1 cellular context compared by ENCODE assay signal in the genomic region with DNA sequence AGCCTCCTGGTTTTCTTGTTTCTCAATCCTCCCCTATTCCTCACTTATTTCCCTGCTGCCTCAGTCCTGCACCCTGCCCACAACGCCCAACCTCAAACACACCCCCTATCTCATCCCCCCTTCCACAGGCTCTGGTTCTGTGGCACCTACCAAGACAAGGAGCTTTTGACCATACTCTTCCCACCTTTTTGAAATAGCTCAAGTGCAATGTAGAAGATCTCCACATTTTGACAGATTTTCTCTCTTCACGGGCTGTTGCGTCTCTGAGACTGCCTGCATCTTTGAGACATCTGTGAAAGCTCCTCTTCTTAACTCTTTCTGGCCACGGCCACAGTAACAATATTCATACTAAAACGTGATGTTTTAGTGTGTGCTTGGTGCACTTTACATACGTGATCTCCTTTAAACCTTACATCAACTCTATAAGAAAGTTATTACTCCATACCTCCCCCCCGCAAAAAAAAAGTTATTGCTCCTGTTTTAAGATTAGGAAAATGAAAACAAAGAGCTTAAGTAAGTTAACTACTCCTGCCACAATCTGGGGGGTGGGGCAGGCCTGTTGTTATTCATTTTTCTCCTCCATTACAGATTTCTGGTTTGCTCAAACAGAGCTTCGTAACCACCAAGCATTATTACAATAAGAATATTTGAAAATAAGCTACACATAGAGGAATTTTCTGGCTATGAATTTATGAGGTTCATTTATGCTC.
TF ChIP-seq lines count a peak whose summit lies in the region.

No MANE protein-coding gene starts in this region.

TF ChIP-seq in K562, 482 proteins besides CTCF, POLR2A, EP300 and RAD21 (continued from another document and continues in another):
- TF ChIP-seq, protein P1, sequence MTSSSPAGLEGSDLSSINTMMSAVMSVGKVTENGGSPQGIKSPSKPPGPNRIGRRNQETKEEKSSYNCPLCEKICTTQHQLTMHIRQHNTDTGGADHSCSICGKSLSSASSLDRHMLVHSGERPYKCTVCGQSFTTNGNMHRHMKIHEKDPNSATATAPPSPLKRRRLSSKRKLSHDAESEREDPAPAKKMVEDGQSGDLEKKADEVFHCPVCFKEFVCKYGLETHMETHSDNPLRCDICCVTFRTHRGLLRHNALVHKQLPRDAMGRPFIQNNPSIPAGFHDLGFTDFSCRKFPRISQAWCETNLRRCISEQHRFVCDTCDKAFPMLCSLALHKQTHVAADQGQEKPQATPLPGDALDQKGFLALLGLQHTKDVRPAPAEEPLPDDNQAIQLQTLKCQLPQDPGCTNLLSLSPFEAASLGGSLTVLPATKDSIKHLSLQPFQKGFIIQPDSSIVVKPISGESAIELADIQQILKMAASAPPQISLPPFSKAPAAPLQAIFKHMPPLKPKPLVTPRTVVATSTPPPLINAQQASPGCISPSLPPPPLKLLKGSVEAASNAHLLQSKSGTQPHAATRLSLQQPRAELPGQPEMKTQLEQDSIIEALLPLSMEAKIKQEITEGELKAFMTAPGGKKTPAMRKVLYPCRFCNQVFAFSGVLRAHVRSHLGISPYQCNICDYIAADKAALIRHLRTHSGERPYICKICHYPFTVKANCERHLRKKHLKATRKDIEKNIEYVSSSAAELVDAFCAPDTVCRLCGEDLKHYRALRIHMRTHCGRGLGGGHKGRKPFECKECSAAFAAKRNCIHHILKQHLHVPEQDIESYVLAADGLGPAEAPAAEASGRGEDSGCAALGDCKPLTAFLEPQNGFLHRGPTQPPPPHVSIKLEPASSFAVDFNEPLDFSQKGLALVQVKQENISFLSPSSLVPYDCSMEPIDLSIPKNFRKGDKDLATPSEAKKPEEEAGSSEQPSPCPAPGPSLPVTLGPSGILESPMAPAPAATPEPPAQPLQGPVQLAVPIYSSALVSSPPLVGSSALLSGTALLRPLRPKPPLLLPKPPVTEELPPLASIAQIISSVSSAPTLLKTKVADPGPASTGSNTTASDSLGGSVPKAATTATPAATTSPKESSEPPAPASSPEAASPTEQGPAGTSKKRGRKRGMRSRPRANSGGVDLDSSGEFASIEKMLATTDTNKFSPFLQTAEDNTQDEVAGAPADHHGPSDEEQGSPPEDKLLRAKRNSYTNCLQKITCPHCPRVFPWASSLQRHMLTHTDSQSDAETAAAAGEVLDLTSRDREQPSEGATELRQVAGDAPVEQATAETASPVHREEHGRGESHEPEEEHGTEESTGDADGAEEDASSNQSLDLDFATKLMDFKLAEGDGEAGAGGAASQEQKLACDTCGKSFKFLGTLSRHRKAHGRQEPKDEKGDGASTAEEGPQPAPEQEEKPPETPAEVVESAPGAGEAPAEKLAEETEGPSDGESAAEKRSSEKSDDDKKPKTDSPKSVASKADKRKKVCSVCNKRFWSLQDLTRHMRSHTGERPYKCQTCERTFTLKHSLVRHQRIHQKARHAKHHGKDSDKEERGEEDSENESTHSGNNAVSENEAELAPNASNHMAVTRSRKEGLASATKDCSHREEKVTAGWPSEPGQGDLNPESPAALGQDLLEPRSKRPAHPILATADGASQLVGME (CRISPR knock-in tag; IDR thresholded peaks at IDR 0.05) = no peak
- TF ChIP-seq SP2 (IDR thresholded peaks at IDR 0.05; ENCODE audit: extremely low read depth, low read depth, low read length, poor library complexity, severe bottlenecking) (no peak), RFX1 (IDR thresholded peaks at IDR 0.05) (no peak), XRCC5 (IDR thresholded peaks at IDR 0.05; ENCODE audit: low read depth, low read length) (no peak), HNRNPLL (IDR thresholded peaks at IDR 0.05; ENCODE audit: low read depth, low read length, poor library complexity, severe bottlenecking) (no peak), RNF2 (IDR thresholded peaks at IDR 0.05) (no peak), POLR3A (IDR thresholded peaks at IDR 0.05; ENCODE audit: borderline replicate concordance, extremely low read depth, insufficient read depth, insufficient read length) (no peak), ZNF764 (CRISPR knock-in tag; IDR thresholded peaks at IDR 0.05; ENCODE audit: low read depth) (no peak), ZNF175 (CRISPR knock-in tag; IDR thresholded peaks at IDR 0.05; ENCODE audit: low read depth) (no peak), NCOA4 (IDR thresholded peaks at IDR 0.05; ENCODE audit: partially characterized antibody) (no peak)
- TF ChIP-seq, protein P2, sequence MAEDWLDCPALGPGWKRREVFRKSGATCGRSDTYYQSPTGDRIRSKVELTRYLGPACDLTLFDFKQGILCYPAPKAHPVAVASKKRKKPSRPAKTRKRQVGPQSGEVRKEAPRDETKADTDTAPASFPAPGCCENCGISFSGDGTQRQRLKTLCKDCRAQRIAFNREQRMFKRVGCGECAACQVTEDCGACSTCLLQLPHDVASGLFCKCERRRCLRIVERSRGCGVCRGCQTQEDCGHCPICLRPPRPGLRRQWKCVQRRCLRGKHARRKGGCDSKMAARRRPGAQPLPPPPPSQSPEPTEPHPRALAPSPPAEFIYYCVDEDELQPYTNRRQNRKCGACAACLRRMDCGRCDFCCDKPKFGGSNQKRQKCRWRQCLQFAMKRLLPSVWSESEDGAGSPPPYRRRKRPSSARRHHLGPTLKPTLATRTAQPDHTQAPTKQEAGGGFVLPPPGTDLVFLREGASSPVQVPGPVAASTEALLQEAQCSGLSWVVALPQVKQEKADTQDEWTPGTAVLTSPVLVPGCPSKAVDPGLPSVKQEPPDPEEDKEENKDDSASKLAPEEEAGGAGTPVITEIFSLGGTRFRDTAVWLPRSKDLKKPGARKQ (CRISPR knock-in tag; IDR thresholded peaks at IDR 0.05) = no peak
- TF ChIP-seq, protein P3, sequence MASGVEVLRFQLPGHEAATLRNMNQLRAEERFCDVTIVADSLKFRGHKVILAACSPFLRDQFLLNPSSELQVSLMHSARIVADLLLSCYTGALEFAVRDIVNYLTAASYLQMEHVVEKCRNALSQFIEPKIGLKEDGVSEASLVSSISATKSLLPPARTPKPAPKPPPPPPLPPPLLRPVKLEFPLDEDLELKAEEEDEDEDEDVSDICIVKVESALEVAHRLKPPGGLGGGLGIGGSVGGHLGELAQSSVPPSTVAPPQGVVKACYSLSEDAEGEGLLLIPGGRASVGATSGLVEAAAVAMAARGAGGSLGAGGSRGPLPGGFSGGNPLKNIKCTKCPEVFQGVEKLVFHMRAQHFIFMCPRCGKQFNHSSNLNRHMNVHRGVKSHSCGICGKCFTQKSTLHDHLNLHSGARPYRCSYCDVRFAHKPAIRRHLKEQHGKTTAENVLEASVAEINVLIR (CRISPR knock-in tag; IDR thresholded peaks at IDR 0.05) = no peak
- TF ChIP-seq, protein P4, sequence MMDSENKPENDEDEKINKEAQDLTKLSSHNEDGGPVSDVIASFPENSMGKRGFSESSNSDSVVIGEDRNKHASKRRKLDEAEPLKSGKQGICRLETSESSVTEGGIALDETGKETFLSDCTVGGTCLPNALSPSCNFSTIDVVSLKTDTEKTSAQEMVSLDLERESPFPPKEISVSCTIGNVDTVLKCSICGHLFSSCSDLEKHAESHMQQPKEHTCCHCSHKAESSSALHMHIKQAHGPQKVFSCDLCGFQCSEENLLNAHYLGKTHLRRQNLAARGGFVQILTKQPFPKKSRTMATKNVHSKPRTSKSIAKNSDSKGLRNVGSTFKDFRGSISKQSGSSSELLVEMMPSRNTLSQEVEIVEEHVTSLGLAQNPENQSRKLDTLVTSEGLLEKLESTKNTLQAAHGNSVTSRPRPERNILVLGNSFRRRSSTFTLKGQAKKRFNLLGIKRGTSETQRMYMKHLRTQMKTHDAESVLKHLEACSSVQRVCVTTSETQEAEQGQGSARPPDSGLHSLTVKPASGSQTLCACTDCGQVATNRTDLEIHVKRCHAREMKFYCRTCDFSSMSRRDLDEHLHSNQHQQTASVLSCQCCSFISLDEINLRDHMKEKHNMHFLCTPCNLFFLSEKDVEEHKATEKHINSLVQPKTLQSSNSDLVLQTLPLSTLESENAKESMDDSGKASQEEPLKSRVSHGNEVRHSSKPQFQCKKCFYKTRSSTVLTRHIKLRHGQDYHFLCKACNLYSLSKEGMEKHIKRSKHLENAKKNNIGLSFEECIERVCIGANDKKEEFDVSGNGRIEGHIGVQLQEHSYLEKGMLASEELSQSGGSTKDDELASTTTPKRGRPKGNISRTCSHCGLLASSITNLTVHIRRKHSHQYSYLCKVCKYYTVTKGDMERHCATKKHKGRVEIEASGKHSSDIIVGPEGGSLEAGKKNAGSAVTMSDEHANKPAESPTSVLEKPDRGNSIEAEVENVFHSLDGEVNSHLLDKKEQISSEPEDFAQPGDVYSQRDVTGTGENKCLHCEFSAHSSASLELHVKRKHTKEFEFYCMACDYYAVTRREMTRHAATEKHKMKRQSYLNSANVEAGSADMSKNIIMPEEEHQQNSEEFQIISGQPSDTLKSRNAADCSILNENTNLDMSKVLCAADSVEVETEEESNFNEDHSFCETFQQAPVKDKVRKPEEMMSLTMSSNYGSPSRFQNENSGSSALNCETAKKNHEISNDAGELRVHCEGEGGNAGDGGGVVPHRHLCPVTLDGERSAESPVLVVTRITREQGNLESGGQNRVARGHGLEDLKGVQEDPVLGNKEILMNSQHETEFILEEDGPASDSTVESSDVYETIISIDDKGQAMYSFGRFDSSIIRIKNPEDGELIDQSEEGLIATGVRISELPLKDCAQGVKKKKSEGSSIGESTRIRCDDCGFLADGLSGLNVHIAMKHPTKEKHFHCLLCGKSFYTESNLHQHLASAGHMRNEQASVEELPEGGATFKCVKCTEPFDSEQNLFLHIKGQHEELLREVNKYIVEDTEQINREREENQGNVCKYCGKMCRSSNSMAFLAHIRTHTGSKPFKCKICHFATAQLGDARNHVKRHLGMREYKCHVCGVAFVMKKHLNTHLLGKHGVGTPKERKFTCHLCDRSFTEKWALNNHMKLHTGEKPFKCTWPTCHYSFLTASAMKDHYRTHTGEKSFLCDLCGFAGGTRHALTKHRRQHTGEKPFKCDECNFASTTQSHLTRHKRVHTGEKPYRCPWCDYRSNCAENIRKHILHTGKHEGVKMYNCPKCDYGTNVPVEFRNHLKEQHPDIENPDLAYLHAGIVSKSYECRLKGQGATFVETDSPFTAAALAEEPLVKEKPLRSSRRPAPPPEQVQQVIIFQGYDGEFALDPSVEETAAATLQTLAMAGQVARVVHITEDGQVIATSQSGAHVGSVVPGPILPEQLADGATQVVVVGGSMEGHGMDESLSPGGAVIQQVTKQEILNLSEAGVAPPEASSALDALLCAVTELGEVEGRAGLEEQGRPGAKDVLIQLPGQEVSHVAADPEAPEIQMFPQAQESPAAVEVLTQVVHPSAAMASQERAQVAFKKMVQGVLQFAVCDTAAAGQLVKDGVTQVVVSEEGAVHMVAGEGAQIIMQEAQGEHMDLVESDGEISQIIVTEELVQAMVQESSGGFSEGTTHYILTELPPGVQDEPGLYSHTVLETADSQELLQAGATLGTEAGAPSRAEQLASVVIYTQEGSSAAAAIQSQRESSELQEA (IDR thresholded peaks at IDR 0.05; ENCODE audit: low read depth) = no peak
- TF ChIP-seq, protein P5, sequence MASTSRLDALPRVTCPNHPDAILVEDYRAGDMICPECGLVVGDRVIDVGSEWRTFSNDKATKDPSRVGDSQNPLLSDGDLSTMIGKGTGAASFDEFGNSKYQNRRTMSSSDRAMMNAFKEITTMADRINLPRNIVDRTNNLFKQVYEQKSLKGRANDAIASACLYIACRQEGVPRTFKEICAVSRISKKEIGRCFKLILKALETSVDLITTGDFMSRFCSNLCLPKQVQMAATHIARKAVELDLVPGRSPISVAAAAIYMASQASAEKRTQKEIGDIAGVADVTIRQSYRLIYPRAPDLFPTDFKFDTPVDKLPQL (IDR thresholded peaks at IDR 0.05; ENCODE audit: extremely low read depth, insufficient read length) = no peak
- TF ChIP-seq, protein P6, sequence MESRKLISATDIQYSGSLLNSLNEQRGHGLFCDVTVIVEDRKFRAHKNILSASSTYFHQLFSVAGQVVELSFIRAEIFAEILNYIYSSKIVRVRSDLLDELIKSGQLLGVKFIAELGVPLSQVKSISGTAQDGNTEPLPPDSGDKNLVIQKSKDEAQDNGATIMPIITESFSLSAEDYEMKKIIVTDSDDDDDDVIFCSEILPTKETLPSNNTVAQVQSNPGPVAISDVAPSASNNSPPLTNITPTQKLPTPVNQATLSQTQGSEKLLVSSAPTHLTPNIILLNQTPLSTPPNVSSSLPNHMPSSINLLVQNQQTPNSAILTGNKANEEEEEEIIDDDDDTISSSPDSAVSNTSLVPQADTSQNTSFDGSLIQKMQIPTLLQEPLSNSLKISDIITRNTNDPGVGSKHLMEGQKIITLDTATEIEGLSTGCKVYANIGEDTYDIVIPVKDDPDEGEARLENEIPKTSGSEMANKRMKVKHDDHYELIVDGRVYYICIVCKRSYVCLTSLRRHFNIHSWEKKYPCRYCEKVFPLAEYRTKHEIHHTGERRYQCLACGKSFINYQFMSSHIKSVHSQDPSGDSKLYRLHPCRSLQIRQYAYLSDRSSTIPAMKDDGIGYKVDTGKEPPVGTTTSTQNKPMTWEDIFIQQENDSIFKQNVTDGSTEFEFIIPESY (CRISPR knock-in tag; IDR thresholded peaks at IDR 0.05) = no peak
- TF ChIP-seq, protein P7, sequence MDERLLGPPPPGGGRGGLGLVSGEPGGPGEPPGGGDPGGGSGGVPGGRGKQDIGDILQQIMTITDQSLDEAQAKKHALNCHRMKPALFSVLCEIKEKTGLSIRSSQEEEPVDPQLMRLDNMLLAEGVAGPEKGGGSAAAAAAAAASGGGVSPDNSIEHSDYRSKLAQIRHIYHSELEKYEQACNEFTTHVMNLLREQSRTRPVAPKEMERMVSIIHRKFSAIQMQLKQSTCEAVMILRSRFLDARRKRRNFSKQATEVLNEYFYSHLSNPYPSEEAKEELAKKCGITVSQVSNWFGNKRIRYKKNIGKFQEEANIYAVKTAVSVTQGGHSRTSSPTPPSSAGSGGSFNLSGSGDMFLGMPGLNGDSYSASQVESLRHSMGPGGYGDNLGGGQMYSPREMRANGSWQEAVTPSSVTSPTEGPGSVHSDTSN (CRISPR knock-in tag; IDR thresholded peaks at IDR 0.05; ENCODE audit: low read depth) = no peak
- TF ChIP-seq, protein P7 (tag; conservative IDR thresholded peaks at IDR 0.05; ENCODE audit: low read depth) = no peak
